Comparison of ENCODE assay signal across 18 cellular contexts in genomic region chr10:82162549-82163210, GRCh38.
DNase-seq lines count a peak whose midpoint lies in the region; ATAC-seq, FAIRE-seq and TF ChIP-seq lines count a peak whose summit lies in the region.
"Had no signal": no experiment of that assay in that cellular context is flagged by ENCODE, and none has a peak within 500 bp of the region (broad histone marks: within the 10 kb centered on the region; RNA-seq: fewer than 3 reads in every experiment).

No MANE protein-coding gene starts in this region.

- DNase-seq in HepG2 (ENCODE audit: low spot score) = no peak
- peak; percentile 6 for DNase-seq in left kidney (ENCODE audit: low read depth, low spot score)
- peak; percentile 22 for DNase-seq in renal cortical epithelial cell (ENCODE audit: low read depth)
- DNase-seq in nephron progenitor cell = no peak
- no peak for DNase-seq in activated CD4-positive, alpha-beta T cell treated with anti-CD3 and anti-CD28 coated beads, Interleukin-2, amount 50 U/mL, for 4 hours
- DNase-seq in NOMO-1 treated with DMSO at 0.1 percent for 48 hours (lab: John Stamatoyannopoulos, UW; ENCODE audit: unreplicated experiment) = no peak
- DNase-seq: 8988T; CD4-positive, alpha-beta memory T cell; DMS 273 treated with DMSO at 0.1 percent for 48 hours; DMS53; DND-41; EL; H9 had no signal

- no peaks in the 10 kb centered on the region for H4K20me1 ChIP-seq in HepG2 (ENCODE audit: insufficient read depth, low read length)

- CTCF ChIA-PET in HepG2 (lab: Yijun Ruan, JAX; ENCODE audit: low intra/inter-chr PET ratio, low total read pairs) = no interaction called here

- TF ChIP-seq CTCF in liver (IDR thresholded peaks at IDR 0.05; ENCODE audit: low read depth, low read length, missing input control) (no peak), HepG2 (CRISPR knock-in tag; IDR thresholded peaks at IDR 0.05) (no peak), nephron progenitor cell (IDR thresholded peaks at IDR 0.05) (no peak)

- H3K36me3 ChIP-seq in liver (ENCODE audit: control insufficient read depth in 4 of 4, insufficient read depth in 3 of 4, low read depth in 1 of 4, low read length in 3 of 4) = no peaks in the 10 kb centered on the region
- no peaks in the 10 kb centered on the region for H3K36me3 ChIP-seq in HepG2 (replicated peaks in 1 of 2; ENCODE audit: control insufficient read depth in 1 of 2, insufficient read depth in 2 of 2, low read length in 2 of 2)
- H3K36me3 ChIP-seq: BLaER1 had no signal

- H3K9ac ChIP-seq in liver (ENCODE audit: low read depth in 1 of 2, low read length in 2 of 2) (no peak overlapping the region), HepG2 (ENCODE audit: insufficient read depth, low read depth, low read length) (no peak overlapping the region)
- H3K9ac ChIP-seq: BLaER1 had no signal

- TF ChIP-seq EP300 in HepG2 (IDR thresholded peaks at IDR 0.05; ENCODE audit: low read depth in 2 of 2, low read length in 2 of 2) (no peak), HepG2 (CRISPR knock-in tag; IDR thresholded peaks at IDR 0.05; ENCODE audit: borderline replicate concordance) (no peak)

- in situ Hi-C loops in HepG2 (cut with HindIII; ENCODE audit: extremely low pct_ligation_motif_present, low pct_unique_long_range_greater_than_20kb) = no loop called here

- H3K4me2 ChIP-seq in HepG2 (ENCODE audit: low read depth, low read length) = no peak overlapping the region
- H3K4me2 ChIP-seq: BLaER1 had no signal

- no peaks in the 10 kb centered on the region for H3K79me2 ChIP-seq in HepG2 (ENCODE audit: insufficient read depth, low read length)

- TF ChIP-seq POLR2A in HepG2 (IDR thresholded peaks at IDR 0.05; ENCODE audit: insufficient read depth in 1 of 2, low read depth in 2 of 2, low read length in 2 of 2) = no peak

- no peak overlapping the region for H3K27ac Mint-ChIP-seq in nephron progenitor cell
- H3K27ac Mint-ChIP-seq: CD14-positive monocyte; CD4-positive, alpha-beta memory T cell; H9 had no signal

- no peaks in the 10 kb centered on the region for H3K9me3 ChIP-seq in liver (ENCODE audit: control insufficient read depth in 4 of 4, low read length in 3 of 4)
- peaks cover 70% of the 10 kb centered on the region for H3K9me3 ChIP-seq in HepG2 (ENCODE audit: low read length)
- H3K9me3 ChIP-seq: BLaER1 had no signal

- POLR2A ChIA-PET in HepG2 (lab: Yijun Ruan, JAX) = no interaction called here

- BruUV-seq in HepG2 (replicated peaks; lab: Mats Ljungman, UMichigan) = no TSS peak

- H3K4me1 ChIP-seq in liver (ENCODE audit: control insufficient read depth in 4 of 4, insufficient read depth in 4 of 4, low read length in 3 of 4) (peaks cover 0 to 17% (median 5%) of the 10 kb centered on the region in 4 donors), HepG2 (ENCODE audit: insufficient read depth, low read length) (no peaks in the 10 kb centered on the region)
- H3K4me1 ChIP-seq: BLaER1 had no signal

- TF ChIP-seq RAD21 in liver (IDR thresholded peaks at IDR 0.05) = no peak
- no peak for TF ChIP-seq RAD21 in HepG2 (CRISPR knock-in tag; IDR thresholded peaks at IDR 0.05)

- H3K27me3 Mint-ChIP-seq in nephron progenitor cell (ENCODE audit: low read depth, poor library complexity) = no peaks in the 10 kb centered on the region
- H3K27me3 Mint-ChIP-seq: CD4-positive, alpha-beta memory T cell had no signal

- no peaks in the 10 kb centered on the region for H3K36me3 Mint-ChIP-seq in nephron progenitor cell (ENCODE audit: low read depth)
- H3K36me3 Mint-ChIP-seq: CD14-positive monocyte; CD4-positive, alpha-beta memory T cell had no signal

- WGBS in liver = 27% methylated on average over 4 of the region's 4 CpGs
- WGBS in HepG2 (ENCODE audit: low lambda C conversion rate) = 3% methylated on average over 4 of the region's 4 CpGs

- intact Hi-C loops in HepG2 (cut with micrococcal nuclease; ENCODE audit: unreplicated experiment) = no loop called here

- H3K27me3 ChIP-seq in liver (ENCODE audit: control insufficient read depth in 4 of 4, insufficient read depth in 4 of 4, low read length in 3 of 4) (no peaks in the 10 kb centered on the region), HepG2 (ENCODE audit: control insufficient read depth in 1 of 2, insufficient read depth in 2 of 2, low read length in 2 of 2) (no peaks in the 10 kb centered on the region)
- H3K27me3 ChIP-seq: BLaER1 had no signal

- no peak overlapping the region for H3K4me3 Mint-ChIP-seq in nephron progenitor cell
- H3K4me3 Mint-ChIP-seq: CD14-positive monocyte; CD4-positive, alpha-beta memory T cell; H9 had no signal

- peaks cover 5% of the 10 kb centered on the region for H3K4me1 Mint-ChIP-seq in nephron progenitor cell
- H3K4me1 Mint-ChIP-seq: CD14-positive monocyte; CD4-positive, alpha-beta memory T cell; H9 had no signal

- H3K4me3 ChIP-seq in liver (ENCODE audit: low read depth in 1 of 3, low read length in 3 of 3) (no peak overlapping the region), HepG2 (replicated peaks in 1 of 3; ENCODE audit: insufficient read depth in 1 of 3, low read depth in 2 of 3, low read length in 3 of 3) (no peak overlapping the region)
- H3K4me3 ChIP-seq: BLaER1, GM12878 had no signal

- H2AFZ ChIP-seq in HepG2 (ENCODE audit: low read length) = no peak overlapping the region

- FAIRE-seq in HepG2 (lab: Jason Lieb, UNC) = no peak
- FAIRE-seq: GM12878, H1 had no signal

- no peak for ATAC-seq in HepG2
- ATAC-seq: GM12878 had no signal

- no peak overlapping the region for H3K27ac ChIP-seq in liver (ENCODE audit: low read depth in 1 of 2, low read length in 2 of 2)
- H3K27ac ChIP-seq in HepG2 (ENCODE audit: extremely low read length, insufficient read depth, low read length) = no peak overlapping the region
- H3K27ac ChIP-seq: BLaER1 had no signal

- H3K9me3 Mint-ChIP-seq in nephron progenitor cell = no peaks in the 10 kb centered on the region
- H3K9me3 Mint-ChIP-seq: H9 had no signal

TF ChIP-seq in liver, 16 proteins besides CTCF, POLR2A, EP300 and RAD21:
- peak in 1 of 2 donors; percentile 7 for TF ChIP-seq RXRA (IDR thresholded peaks at IDR 0.05)
- peak; percentile 65 to 69 for TF ChIP-seq HNF4A (conservative IDR thresholded peaks at IDR 0.05)
- TF ChIP-seq REST (IDR thresholded peaks at IDR 0.05) = no peak

TF ChIP-seq in HepG2, 621 proteins besides CTCF, POLR2A, EP300 and RAD21 (continues in another document):
- TF ChIP-seq, protein P1, sequence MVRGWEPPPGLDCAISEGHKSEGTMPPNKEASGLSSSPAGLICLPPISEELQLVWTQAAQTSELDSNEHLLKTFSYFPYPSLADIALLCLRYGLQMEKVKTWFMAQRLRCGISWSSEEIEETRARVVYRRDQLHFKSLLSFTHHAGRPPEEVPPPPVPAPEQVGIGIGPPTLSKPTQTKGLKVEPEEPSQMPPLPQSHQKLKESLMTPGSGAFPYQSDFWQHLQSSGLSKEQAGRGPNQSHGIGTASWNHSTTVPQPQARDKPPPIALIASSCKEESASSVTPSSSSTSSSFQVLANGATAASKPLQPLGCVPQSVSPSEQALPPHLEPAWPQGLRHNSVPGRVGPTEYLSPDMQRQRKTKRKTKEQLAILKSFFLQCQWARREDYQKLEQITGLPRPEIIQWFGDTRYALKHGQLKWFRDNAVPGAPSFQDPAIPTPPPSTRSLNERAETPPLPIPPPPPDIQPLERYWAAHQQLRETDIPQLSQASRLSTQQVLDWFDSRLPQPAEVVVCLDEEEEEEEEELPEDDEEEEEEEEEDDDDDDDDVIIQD (CRISPR knock-in tag; IDR thresholded peaks at IDR 0.05; ENCODE audit: low read depth) = no peak
- no peak for TF ChIP-seq ZNF558 (CRISPR knock-in tag; IDR thresholded peaks at IDR 0.05; ENCODE audit: borderline replicate concordance)
- TF ChIP-seq ZNF264 (CRISPR knock-in tag; IDR thresholded peaks at IDR 0.05) = no peak
- no peak for TF ChIP-seq ZNF749 (CRISPR knock-in tag; IDR thresholded peaks at IDR 0.05; ENCODE audit: borderline replicate concordance)
- no peak for TF ChIP-seq GTF3A (CRISPR knock-in tag; conservative IDR thresholded peaks at IDR 0.05)
- no peak for TF ChIP-seq ZNF251 (CRISPR knock-in tag; IDR thresholded peaks at IDR 0.05)
- no peak for TF ChIP-seq ZNF280B (CRISPR knock-in tag; IDR thresholded peaks at IDR 0.05; ENCODE audit: borderline replicate concordance)
- no peak for TF ChIP-seq ZNF281 (CRISPR knock-in tag; IDR thresholded peaks at IDR 0.05; ENCODE audit: borderline replicate concordance)
- no peak for TF ChIP-seq JUND (CRISPR knock-in tag; IDR thresholded peaks at IDR 0.05)
- TF ChIP-seq ZNF614 (CRISPR knock-in tag; IDR thresholded peaks at IDR 0.05; ENCODE audit: borderline replicate concordance) = no peak
- TF ChIP-seq KLF6 (CRISPR knock-in tag; IDR thresholded peaks at IDR 0.05) = no peak
- TF ChIP-seq PAWR (CRISPR knock-in tag; IDR thresholded peaks at IDR 0.05; ENCODE audit: borderline replicate concordance) = no peak

Comparison
In these comparisons a context has a peak if more than half of its experiments do, and no peak if none do; other contexts are left out.
1. DNase-seq: peak in left kidney (single experiment) and renal cortical epithelial cell (single experiment); none in HepG2 (single experiment), nephron progenitor cell (single experiment), activated CD4-positive, alpha-beta T cell treated with anti-CD3 and anti-CD28 coated beads, Interleukin-2, amount 50 U/mL, for 4 hours (0 of 2) and NOMO-1 treated with DMSO at 0.1 percent for 48 hours (single experiment).